Comparison of ENCODE assay signal across 1 cellular context in the genomic region with DNA sequence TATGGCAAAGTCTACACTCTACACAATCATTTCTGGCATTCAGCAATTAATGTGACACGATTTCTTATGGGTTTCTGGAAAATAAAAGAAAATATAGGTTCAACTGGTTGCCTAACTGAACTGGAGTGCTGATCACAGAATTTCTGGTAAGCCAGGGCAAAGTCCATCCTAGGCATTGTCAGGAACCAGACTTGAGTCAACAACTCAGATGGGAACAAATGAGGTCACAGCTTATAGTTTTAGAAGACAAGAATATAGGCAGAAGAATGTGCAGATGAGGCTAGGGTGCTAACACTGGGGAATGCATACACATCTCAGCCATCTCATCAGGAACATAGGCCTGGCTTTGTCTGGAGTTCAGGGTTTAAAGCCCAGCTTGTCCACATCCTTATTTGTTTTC.
TF ChIP-seq lines count a peak whose summit lies in the region.

No MANE protein-coding gene starts in this region.

TF ChIP-seq in HepG2, 621 proteins besides CTCF, POLR2A, EP300 and RAD21 (continued from another document and continues in another):
- TF ChIP-seq, protein P1, sequence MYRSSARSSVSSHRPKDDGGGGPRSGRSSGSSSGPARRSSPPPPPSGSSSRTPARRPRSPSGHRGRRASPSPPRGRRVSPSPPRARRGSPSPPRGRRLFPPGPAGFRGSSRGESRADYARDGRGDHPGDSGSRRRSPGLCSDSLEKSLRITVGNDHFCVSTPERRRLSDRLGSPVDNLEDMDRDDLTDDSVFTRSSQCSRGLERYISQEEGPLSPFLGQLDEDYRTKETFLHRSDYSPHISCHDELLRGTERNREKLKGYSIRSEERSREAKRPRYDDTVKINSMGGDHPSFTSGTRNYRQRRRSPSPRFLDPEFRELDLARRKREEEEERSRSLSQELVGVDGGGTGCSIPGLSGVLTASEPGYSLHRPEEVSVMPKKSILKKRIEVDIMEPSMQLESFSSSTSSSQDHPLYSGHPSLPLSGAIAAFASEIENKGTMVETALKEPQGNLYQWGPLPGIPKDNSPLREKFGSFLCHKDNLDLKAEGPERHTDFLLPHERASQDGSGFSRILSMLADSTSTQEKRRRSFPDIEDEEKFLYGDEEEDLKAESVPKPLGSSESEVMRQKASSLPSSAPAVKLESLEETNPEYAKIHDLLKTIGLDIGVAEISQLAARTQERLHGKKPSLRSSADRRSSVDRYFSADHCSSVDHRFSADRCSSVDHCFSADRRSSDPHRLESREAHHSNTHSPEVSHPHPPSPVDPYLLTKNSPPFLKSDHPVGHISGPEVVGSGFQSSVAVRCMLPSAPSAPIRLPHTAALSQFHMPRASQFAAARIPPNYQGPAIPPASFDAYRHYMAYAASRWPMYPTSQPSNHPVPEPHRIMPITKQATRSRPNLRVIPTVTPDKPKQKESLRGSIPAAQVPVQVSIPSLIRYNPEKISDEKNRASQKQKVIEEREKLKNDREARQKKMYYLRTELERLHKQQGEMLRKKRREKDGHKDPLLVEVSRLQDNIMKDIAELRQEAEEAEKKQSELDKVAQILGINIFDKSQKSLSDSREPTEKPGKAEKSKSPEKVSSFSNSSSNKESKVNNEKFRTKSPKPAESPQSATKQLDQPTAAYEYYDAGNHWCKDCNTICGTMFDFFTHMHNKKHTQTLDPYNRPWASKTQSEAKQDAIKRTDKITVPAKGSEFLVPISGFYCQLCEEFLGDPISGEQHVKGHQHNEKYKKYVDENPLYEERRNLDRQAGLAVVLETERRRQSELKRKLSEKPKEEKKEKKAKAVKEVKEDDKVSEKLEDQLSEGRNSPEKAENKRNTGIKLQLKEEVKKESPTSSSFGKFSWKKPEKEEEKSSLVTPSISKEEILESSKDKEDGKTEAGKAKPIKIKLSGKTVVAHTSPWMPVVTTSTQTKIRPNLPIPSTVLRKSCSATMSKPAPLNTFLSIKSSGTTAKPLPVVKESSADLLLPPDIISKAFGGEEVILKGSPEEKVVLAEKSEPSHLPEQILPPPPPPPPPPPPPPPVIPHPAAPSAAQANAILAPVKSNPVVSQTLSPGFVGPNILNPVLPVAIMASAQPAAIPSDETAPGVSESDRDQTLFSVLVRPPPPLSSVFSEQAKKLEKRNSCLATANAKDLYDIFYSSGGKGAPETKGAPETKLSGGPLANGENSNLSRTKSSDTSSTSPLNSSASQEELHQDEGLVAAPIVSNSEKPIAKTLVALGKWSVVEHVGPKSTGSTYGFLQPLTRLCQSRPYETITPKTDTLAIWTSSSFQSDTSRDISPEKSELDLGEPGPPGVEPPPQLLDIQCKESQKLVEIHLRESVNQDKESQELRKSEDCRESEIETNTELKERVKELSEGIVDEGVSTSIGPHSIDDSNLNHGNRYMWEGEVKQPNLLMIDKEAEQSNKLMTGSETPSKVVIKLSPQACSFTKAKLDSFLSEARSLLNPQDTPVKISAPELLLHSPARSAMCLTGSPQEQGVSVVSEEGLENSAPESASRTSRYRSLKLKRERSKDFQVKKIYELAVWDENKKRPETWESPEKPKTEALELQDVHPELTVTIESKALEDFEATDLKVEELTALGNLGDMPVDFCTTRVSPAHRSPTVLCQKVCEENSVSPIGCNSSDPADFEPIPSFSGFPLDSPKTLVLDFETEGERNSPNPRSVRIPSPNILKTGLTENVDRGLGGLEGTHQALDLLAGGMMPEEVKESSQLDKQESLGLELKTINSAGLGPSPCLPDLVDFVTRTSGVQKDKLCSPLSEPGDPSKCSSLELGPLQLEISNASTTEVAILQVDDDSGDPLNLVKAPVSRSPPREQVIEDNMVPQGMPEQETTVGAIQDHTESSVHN (CRISPR knock-in tag; IDR thresholded peaks at IDR 0.05), result no peak
- TF ChIP-seq, protein P2, sequence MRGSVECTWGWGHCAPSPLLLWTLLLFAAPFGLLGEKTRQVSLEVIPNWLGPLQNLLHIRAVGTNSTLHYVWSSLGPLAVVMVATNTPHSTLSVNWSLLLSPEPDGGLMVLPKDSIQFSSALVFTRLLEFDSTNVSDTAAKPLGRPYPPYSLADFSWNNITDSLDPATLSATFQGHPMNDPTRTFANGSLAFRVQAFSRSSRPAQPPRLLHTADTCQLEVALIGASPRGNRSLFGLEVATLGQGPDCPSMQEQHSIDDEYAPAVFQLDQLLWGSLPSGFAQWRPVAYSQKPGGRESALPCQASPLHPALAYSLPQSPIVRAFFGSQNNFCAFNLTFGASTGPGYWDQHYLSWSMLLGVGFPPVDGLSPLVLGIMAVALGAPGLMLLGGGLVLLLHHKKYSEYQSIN (CRISPR knock-in tag; IDR thresholded peaks at IDR 0.05; ENCODE audit: borderline replicate concordance), result no peak
- TF ChIP-seq ZNF446 (CRISPR knock-in tag; IDR thresholded peaks at IDR 0.05) (0 out of 2 replicates have a peak, but pooled peaks have one; percentile 39), ZNF878 (CRISPR knock-in tag; IDR thresholded peaks at IDR 0.05) (no peak), ZNF547 (CRISPR knock-in tag; IDR thresholded peaks at IDR 0.05) (no peak), KLF6 (CRISPR knock-in tag; IDR thresholded peaks at IDR 0.05) (no peak), ZBTB8A (CRISPR knock-in tag; IDR thresholded peaks at IDR 0.05; ENCODE audit: borderline replicate concordance, low read depth) (no peak), HNRNPK (IDR thresholded peaks at IDR 0.05; ENCODE audit: low read depth, low read length, poor library complexity, severe bottlenecking) (no peak), ZNF672 (CRISPR knock-in tag; IDR thresholded peaks at IDR 0.05) (no peak), POLR2G (IDR thresholded peaks at IDR 0.05; ENCODE audit: low read depth, low read length) (no peak), ZFP90 (CRISPR knock-in tag; IDR thresholded peaks at IDR 0.05; ENCODE audit: borderline replicate concordance) (no peak), BRCA1 (CRISPR knock-in tag; IDR thresholded peaks at IDR 0.05) (0 out of 2 replicates have a peak, but pooled peaks have one; percentile 25)
- TF ChIP-seq, protein P3, sequence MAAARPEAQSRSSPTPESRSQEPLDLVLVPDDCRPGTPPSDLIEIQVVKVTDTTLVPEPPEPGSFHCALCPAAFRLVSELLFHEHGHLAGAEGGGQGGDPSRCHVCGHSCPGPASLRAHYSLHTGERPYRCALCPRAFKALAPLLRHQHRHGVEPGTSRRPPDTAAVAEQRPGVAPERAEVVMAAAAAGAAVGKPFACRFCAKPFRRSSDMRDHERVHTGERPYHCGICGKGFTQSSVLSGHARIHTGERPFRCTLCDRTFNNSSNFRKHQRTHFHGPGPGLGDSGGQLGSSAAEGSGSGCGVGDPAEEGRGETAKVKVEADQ (CRISPR knock-in tag; IDR thresholded peaks at IDR 0.05; ENCODE audit: borderline replicate concordance), result no peak
- TF ChIP-seq, protein P4, sequence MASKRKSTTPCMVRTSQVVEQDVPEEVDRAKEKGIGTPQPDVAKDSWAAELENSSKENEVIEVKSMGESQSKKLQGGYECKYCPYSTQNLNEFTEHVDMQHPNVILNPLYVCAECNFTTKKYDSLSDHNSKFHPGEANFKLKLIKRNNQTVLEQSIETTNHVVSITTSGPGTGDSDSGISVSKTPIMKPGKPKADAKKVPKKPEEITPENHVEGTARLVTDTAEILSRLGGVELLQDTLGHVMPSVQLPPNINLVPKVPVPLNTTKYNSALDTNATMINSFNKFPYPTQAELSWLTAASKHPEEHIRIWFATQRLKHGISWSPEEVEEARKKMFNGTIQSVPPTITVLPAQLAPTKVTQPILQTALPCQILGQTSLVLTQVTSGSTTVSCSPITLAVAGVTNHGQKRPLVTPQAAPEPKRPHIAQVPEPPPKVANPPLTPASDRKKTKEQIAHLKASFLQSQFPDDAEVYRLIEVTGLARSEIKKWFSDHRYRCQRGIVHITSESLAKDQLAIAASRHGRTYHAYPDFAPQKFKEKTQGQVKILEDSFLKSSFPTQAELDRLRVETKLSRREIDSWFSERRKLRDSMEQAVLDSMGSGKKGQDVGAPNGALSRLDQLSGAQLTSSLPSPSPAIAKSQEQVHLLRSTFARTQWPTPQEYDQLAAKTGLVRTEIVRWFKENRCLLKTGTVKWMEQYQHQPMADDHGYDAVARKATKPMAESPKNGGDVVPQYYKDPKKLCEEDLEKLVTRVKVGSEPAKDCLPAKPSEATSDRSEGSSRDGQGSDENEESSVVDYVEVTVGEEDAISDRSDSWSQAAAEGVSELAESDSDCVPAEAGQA (IDR thresholded peaks at IDR 0.05; ENCODE audit: low read depth), result no peak
- TF ChIP-seq, protein P4 (CRISPR knock-in tag; IDR thresholded peaks at IDR 0.05; ENCODE audit: borderline replicate concordance), result no peak
- TF ChIP-seq, protein P5, sequence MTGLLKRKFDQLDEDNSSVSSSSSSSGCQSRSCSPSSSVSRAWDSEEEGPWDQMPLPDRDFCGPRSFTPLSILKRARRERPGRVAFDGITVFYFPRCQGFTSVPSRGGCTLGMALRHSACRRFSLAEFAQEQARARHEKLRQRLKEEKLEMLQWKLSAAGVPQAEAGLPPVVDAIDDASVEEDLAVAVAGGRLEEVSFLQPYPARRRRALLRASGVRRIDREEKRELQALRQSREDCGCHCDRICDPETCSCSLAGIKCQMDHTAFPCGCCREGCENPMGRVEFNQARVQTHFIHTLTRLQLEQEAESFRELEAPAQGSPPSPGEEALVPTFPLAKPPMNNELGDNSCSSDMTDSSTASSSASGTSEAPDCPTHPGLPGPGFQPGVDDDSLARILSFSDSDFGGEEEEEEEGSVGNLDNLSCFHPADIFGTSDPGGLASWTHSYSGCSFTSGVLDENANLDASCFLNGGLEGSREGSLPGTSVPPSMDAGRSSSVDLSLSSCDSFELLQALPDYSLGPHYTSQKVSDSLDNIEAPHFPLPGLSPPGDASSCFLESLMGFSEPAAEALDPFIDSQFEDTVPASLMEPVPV (CRISPR knock-in tag; IDR thresholded peaks at IDR 0.05), result no peak
- TF ChIP-seq, protein P6, sequence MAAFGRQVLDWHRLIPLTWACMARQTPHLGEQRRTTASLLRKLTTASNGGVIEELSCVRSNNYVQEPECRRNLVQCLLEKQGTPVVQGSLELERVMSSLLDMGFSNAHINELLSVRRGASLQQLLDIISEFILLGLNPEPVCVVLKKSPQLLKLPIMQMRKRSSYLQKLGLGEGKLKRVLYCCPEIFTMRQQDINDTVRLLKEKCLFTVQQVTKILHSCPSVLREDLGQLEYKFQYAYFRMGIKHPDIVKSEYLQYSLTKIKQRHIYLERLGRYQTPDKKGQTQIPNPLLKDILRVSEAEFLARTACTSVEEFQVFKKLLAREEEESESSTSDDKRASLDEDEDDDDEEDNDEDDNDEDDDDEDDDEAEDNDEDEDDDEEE (CRISPR knock-in tag; IDR thresholded peaks at IDR 0.05), result no peak
- TF ChIP-seq, protein P7, sequence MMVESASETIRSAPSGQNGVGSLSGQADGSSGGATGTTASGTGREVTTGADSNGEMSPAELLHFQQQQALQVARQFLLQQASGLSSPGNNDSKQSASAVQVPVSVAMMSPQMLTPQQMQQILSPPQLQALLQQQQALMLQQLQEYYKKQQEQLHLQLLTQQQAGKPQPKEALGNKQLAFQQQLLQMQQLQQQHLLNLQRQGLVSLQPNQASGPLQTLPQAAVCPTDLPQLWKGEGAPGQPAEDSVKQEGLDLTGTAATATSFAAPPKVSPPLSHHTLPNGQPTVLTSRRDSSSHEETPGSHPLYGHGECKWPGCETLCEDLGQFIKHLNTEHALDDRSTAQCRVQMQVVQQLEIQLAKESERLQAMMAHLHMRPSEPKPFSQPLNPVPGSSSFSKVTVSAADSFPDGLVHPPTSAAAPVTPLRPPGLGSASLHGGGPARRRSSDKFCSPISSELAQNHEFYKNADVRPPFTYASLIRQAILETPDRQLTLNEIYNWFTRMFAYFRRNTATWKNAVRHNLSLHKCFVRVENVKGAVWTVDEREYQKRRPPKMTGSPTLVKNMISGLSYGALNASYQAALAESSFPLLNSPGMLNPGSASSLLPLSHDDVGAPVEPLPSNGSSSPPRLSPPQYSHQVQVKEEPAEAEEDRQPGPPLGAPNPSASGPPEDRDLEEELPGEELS (CRISPR knock-in tag; IDR thresholded peaks at IDR 0.05), result 0 out of 2 replicates have a peak, but pooled peaks have one; percentile 10
- TF ChIP-seq, protein P8, sequence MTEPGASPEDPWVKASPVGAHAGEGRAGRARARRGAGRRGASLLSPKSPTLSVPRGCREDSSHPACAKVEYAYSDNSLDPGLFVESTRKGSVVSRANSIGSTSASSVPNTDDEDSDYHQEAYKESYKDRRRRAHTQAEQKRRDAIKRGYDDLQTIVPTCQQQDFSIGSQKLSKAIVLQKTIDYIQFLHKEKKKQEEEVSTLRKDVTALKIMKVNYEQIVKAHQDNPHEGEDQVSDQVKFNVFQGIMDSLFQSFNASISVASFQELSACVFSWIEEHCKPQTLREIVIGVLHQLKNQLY (CRISPR knock-in tag; IDR thresholded peaks at IDR 0.05), result no peak
- TF ChIP-seq, protein P9, sequence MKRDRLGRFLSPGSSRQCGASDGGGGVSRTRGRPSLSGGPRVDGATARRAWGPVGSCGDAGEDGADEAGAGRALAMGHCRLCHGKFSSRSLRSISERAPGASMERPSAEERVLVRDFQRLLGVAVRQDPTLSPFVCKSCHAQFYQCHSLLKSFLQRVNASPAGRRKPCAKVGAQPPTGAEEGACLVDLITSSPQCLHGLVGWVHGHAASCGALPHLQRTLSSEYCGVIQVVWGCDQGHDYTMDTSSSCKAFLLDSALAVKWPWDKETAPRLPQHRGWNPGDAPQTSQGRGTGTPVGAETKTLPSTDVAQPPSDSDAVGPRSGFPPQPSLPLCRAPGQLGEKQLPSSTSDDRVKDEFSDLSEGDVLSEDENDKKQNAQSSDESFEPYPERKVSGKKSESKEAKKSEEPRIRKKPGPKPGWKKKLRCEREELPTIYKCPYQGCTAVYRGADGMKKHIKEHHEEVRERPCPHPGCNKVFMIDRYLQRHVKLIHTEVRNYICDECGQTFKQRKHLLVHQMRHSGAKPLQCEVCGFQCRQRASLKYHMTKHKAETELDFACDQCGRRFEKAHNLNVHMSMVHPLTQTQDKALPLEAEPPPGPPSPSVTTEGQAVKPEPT (CRISPR knock-in tag; IDR thresholded peaks at IDR 0.05; ENCODE audit: low read depth), result no peak
